1 cellular context compared by ENCODE assay signal in genomic region chr17:73230088-73230487, GRCh38.
TF ChIP-seq lines count a peak whose summit lies in the region.

No MANE protein-coding gene starts in this region.

TF ChIP-seq in K562, 482 proteins besides CTCF, POLR2A, EP300 and RAD21 (continued from another document):
- TF ChIP-seq XRCC4 (IDR thresholded peaks at IDR 0.05; ENCODE audit: extremely low read depth, insufficient read depth, insufficient read length) (no peak), MTA1 (IDR thresholded peaks at IDR 0.05; ENCODE audit: borderline replicate concordance) (no peak), SMAD4 (CRISPR knock-in tag; conservative IDR thresholded peaks at IDR 0.05) (no peak)
- TF ChIP-seq, protein P1, sequence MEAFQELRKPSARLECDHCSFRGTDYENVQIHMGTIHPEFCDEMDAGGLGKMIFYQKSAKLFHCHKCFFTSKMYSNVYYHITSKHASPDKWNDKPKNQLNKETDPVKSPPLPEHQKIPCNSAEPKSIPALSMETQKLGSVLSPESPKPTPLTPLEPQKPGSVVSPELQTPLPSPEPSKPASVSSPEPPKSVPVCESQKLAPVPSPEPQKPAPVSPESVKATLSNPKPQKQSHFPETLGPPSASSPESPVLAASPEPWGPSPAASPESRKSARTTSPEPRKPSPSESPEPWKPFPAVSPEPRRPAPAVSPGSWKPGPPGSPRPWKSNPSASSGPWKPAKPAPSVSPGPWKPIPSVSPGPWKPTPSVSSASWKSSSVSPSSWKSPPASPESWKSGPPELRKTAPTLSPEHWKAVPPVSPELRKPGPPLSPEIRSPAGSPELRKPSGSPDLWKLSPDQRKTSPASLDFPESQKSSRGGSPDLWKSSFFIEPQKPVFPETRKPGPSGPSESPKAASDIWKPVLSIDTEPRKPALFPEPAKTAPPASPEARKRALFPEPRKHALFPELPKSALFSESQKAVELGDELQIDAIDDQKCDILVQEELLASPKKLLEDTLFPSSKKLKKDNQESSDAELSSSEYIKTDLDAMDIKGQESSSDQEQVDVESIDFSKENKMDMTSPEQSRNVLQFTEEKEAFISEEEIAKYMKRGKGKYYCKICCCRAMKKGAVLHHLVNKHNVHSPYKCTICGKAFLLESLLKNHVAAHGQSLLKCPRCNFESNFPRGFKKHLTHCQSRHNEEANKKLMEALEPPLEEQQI (IDR thresholded peaks at IDR 0.05): no peak
